ENCODE assay signal across 1 cellular context in the genomic region with DNA sequence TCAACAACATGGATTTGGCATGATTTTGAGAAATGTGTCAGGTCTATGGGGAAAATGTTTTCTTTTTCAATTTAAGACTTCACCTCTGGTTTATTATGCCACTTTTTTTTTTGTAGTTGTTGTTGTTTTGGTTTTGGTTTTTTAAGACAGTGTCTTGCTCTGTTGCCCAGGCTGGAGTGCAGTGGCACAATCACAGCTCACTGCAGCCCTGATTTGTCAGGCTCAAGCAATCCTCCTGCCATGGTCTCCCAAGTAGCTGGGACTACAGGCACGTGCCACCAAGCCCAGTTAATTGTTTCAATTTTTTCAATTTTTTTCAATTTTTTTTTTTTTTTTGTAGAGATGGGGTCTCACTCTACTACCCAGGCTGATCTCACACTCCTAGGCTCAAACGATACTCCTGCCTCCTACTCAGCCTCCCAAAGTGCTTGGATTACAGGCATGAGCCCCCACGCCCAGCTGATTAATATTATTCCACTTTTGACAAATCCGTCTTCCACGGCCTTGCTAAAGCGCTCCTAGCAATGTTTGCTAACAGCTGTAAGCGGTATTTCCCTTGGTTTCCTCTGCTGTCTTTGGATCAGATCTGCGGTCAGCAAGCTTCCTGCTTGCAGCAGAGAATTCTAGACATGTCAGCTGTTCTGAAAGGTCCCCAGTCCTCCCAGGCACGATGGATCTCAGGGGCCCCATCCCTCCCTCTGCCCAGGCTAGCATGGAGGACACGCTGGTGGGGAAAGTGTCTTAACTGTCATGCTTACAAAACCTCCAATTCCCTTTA.
TF ChIP-seq lines count a peak whose summit lies in the region.

No MANE protein-coding gene starts in this region.

TF ChIP-seq in SK-N-SH, 30 proteins besides CTCF, POLR2A, EP300 and RAD21 (continued from another document):
- no peak for TF ChIP-seq IRF3 (IDR thresholded peaks at IDR 0.05; ENCODE audit: low read depth, low read length)
- TF ChIP-seq, protein P1, sequence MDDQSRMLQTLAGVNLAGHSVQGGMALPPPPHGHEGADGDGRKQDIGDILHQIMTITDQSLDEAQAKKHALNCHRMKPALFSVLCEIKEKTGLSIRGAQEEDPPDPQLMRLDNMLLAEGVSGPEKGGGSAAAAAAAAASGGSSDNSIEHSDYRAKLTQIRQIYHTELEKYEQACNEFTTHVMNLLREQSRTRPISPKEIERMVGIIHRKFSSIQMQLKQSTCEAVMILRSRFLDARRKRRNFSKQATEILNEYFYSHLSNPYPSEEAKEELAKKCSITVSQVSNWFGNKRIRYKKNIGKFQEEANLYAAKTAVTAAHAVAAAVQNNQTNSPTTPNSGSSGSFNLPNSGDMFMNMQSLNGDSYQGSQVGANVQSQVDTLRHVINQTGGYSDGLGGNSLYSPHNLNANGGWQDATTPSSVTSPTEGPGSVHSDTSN (IDR thresholded peaks at IDR 0.05): no peak
- no peak for TF ChIP-seq RXRA (IDR thresholded peaks at IDR 0.05; ENCODE audit: borderline replicate concordance, low read depth)
- TF ChIP-seq TAF1 (IDR thresholded peaks at IDR 0.05; ENCODE audit: borderline replicate concordance, low read depth, low read length): no peak
- TF ChIP-seq GABPA (IDR thresholded peaks at IDR 0.05; ENCODE audit: low read depth): no peak
- TF ChIP-seq NRF1 (IDR thresholded peaks at IDR 0.05; ENCODE audit: low read depth, low read length): no peak
- no peak for TF ChIP-seq REST (IDR thresholded peaks at IDR 0.05; ENCODE audit: low read depth, low read length)
- no peak for TF ChIP-seq FOXM1 (IDR thresholded peaks at IDR 0.05; ENCODE audit: low read depth)
- TF ChIP-seq GATA2 (CRISPR knock-in tag; IDR thresholded peaks at IDR 0.05): no peak
- TF ChIP-seq EZH2phosphoT487 (IDR thresholded peaks at IDR 0.05; ENCODE audit: borderline replicate concordance, low read depth): no peak
